In the genomic region with DNA sequence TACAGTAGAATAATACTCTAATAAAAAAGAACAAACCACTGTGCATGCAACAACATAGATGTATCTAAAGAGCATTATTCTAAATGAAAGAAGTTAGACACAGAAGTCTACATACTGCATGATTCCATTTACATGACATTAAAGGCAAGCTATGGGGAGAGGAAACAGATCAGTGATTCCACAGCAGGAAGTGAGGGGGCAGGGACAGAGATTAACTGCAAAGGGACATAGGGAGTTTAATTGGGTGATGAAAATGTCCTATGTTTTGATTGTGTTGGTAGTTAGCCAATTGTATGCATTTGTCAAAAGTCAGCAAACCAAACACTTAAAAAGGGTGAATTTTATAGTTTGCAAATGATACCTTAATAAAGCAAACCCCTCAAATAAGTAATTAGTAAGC, we compare ENCODE assay signal across 1 cellular context.
TF ChIP-seq lines count a peak whose summit lies in the region.

No MANE protein-coding gene starts in this region.

TF ChIP-seq in GM12878, 131 proteins besides CTCF, POLR2A, EP300 and RAD21:
- no peak for TF ChIP-seq STAT3 (IDR thresholded peaks at IDR 0.05; ENCODE audit: low read depth, low read length)
- TF ChIP-seq, protein P1, sequence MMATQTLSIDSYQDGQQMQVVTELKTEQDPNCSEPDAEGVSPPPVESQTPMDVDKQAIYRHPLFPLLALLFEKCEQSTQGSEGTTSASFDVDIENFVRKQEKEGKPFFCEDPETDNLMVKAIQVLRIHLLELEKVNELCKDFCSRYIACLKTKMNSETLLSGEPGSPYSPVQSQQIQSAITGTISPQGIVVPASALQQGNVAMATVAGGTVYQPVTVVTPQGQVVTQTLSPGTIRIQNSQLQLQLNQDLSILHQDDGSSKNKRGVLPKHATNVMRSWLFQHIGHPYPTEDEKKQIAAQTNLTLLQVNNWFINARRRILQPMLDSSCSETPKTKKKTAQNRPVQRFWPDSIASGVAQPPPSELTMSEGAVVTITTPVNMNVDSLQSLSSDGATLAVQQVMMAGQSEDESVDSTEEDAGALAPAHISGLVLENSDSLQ (IDR thresholded peaks at IDR 0.05), result peak; percentile 25; the same call in 1 of the 2 replicates
TF ChIP-seq in GM12878: peak in this region for 1.
